15 cellular contexts compared by ENCODE assay signal in the genomic region with DNA sequence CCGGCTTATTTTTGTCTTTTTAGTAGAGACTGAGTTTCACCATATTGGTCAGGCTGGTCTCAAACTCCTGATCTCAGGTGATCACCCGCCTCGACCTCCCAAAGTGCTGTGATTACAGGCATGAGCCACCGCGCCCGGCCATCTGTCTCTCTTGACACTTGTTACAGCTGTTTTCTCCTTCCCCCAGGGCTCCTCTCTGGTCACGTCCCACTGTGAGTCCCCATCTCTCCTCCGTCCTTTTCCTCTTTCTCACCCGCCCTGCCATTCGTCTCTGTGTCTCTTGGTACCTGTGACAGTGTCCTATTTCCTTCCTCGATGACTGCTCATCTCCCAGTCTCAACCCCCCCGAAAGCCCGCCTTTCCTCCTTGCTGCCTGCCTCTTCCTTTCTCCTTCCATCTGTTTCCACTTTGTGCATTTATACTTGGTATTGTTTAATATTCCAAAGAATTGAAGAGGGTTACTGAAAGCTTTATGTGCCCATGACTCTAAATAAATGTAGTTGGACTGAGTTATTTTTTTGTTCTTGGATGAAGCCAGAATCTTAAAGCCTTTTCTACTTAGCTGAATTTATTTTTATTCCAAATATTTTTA.
"Had no signal": no experiment of that assay in that cellular context is flagged by ENCODE, and none has a peak within 500 bp of the region (broad histone marks: within the 10 kb centered on the region; RNA-seq: fewer than 3 reads in every experiment).

No MANE protein-coding gene starts in this region.

- H3K27me3 ChIP-seq: tibial artery had no signal

- FAIRE-seq: frontal cortex had no signal

- H3K4me1 Mint-ChIP-seq: immature natural killer cell; stimulated activated memory B cell treated with anti-CD40 and anti-IgM and Interleukin-4, amounts not matched to agents 10 μg/mL and 1 μg/mL and 100 μg/mL, for 72 hours had no signal

- ATAC-seq: activated naive CD4-positive, alpha-beta T cell treated with anti-CD3 and anti-CD28 coated beads, Interleukin-2, amount 50 U/mL, for 72 hours; effector memory CD8-positive, alpha-beta T cell; lower lobe of right lung; stimulated activated memory B cell treated with anti-CD40 and anti-IgM and Interleukin-4, amounts not matched to agents 10 μg/mL and 1 μg/mL and 100 μg/mL, for 72 hours had no signal

- DNase-seq: activated CD4-positive, alpha-beta T cell treated with anti-CD3 and anti-CD28 coated beads, Interleukin-2, amount 50 U/mL, for 1 hour; activated T-cell treated with anti-CD3 and anti-CD28 coated beads, Interleukin-2, amount 50 U/mL, for 1 hour; amniotic stem cell; central memory CD4-positive, alpha-beta T cell; effector memory CD8-positive, alpha-beta T cell; immature natural killer cell; lower lobe of right lung; midbrain; tibial artery had no signal

- H3K27ac ChIP-seq: epithelial cell of prostate, lower lobe of right lung, SK-N-MC, tibial artery had no signal

- H3K27me3 Mint-ChIP-seq: dendritic cell treated with granulocyte-macrophage colony-stimulating factor and Interleukin-4, amounts not matched to agents 40 ng/mL and 50 ng/mL, for 4 days had no signal

- H3K4me3 ChIP-seq: lower lobe of right lung, SK-N-MC, tibial artery had no signal

- H3K9me3 ChIP-seq: lower lobe of right lung, tibial artery had no signal

- H3K27ac Mint-ChIP-seq: dendritic cell treated with granulocyte-macrophage colony-stimulating factor and Interleukin-4, amounts not matched to agents 40 ng/mL and 50 ng/mL, for 4 days; effector memory CD8-positive, alpha-beta T cell; immature natural killer cell; stimulated activated memory B cell treated with anti-CD40 and anti-IgM and Interleukin-4, amounts not matched to agents 10 μg/mL and 1 μg/mL and 100 μg/mL, for 72 hours had no signal

- H3K4me3 Mint-ChIP-seq: dendritic cell treated with granulocyte-macrophage colony-stimulating factor and Interleukin-4, amounts not matched to agents 40 ng/mL and 50 ng/mL, for 4 days; effector memory CD8-positive, alpha-beta T cell; immature natural killer cell; stimulated activated memory B cell treated with anti-CD40 and anti-IgM and Interleukin-4, amounts not matched to agents 10 μg/mL and 1 μg/mL and 100 μg/mL, for 72 hours had no signal

- H3K9me3 Mint-ChIP-seq: activated naive CD4-positive, alpha-beta T cell treated with anti-CD3 and anti-CD28 coated beads, Interleukin-2, amount 50 U/mL, for 72 hours; dendritic cell treated with granulocyte-macrophage colony-stimulating factor and Interleukin-4, amounts not matched to agents 40 ng/mL and 50 ng/mL, for 4 days; effector memory CD8-positive, alpha-beta T cell; immature natural killer cell; stimulated activated memory B cell treated with anti-CD40 and anti-IgM and Interleukin-4, amounts not matched to agents 10 μg/mL and 1 μg/mL and 100 μg/mL, for 72 hours had no signal

- H3K36me3 Mint-ChIP-seq: immature natural killer cell; stimulated activated memory B cell treated with anti-CD40 and anti-IgM and Interleukin-4, amounts not matched to agents 10 μg/mL and 1 μg/mL and 100 μg/mL, for 72 hours had no signal
